8 cellular contexts compared by ENCODE assay signal in the genomic region with DNA sequence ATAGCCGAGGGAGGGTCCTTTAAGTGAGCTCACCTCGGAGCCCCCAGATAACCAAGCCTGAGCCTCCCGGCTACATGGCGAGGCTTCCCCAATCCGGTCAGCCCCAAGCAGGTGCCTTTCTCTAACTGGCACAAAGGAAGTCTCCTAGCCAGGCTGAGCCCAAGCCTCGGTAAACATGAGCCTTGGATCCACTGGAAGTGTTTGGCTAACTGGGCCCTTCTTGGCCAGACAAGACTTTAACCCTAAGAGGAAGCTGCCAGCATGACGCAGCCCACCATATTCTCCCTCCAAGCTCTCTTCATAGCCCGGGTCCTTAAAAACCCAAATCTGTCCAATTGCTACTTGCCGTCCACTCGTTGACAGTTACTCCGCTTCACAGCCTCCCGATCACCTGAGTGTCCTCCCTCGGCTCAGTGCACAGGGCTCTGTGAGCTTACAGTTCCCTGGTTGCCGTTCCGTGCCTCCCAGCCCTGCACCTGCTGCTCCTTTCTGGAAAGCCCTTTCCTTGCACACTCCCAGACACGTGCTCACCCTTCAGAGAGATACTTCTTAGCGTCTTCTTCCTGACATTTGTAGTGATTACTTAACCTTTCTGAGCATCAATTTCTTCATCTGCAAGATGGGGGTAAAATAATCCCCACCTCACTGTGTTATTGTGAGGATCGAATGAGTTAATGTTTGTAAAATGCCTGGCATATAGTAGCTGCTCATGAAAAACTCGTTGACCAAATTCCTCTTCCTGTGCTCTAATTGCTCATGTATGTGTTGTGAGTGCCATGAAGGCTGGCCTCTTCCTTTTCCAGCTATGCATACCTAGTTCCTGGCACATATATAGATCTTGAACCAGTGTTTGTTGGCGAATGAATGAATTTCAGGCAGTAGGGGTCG. TPM values are rescaled to one million over a fixed set of nuclear protein-coding genes. Genes with fewer than 3 reads are reported as not detected.
DNase-seq lines count a peak whose midpoint lies in the region; ATAC-seq and TF ChIP-seq lines count a peak whose summit lies in the region.

No MANE protein-coding gene starts in this region.

- no peaks in the 10 kb centered on the region for H3K9me2 ChIP-seq in OCI-LY7 (ENCODE audit: insufficient read depth, low read length)

- peak overlapping the region; percentile 91 for H2AFZ ChIP-seq in OCI-LY7 (ENCODE audit: low read length)

- H3K79me2 ChIP-seq in OCI-LY7 (ENCODE audit: insufficient read depth, low read depth, low read length): no peaks in the 10 kb centered on the region

- no peaks in the 10 kb centered on the region for H4K20me1 ChIP-seq in OCI-LY7 (ENCODE audit: insufficient read depth, low read length)

- H3K27me3 ChIP-seq in esophagus muscularis mucosa: no peaks in the 10 kb centered on the region
- H3K27me3 ChIP-seq in prostate gland (replicated peaks; ENCODE audit: insufficient read depth): no peaks in the 10 kb centered on the region

- H3K27ac ChIP-seq in OCI-LY7 (ENCODE audit: low read depth, low read length, poor library complexity, severe bottlenecking) (peak overlapping the region; percentile 68), esophagus muscularis mucosa (replicated peaks in 1 of 4) (peak overlapping the region; percentile 84 to 97 (median 92)), prostate gland (peak overlapping the region; percentile 96 to 98)

- ATAC-seq in HG02798 (IDR thresholded peaks at IDR 0.05; ENCODE audit: poor library complexity, unreplicated experiment) (no peak), HG03175 (IDR thresholded peaks at IDR 0.05; ENCODE audit: unreplicated experiment) (no peak), HG02588 (IDR thresholded peaks at IDR 0.05; ENCODE audit: unreplicated experiment) (no peak)

- intact Hi-C loops in OCI-LY7 (cut with micrococcal nuclease; ENCODE audit: unreplicated experiment): loop anchor here (1.0 to 2.0 kb wide), 3 partner anchors 51 to 125 kb away; no protein-coding TSS in a partner anchor
- intact Hi-C loops in esophagus muscularis mucosa (cut with DNase I): no loop called here
- intact Hi-C loops in prostate gland (cut with DNase I): loop anchor here (2.0 kb wide), 1 partner anchor 67 kb away; no protein-coding TSS in a partner anchor

- DNase-seq in EH (ENCODE audit: low read depth) (peak; percentile 13), OCI-LY7 (ENCODE audit: low spot score) (no peak), esophagus muscularis mucosa (ENCODE audit: extremely low spot score) (no peak), prostate gland (ENCODE audit: low spot score) (no peak), midbrain (lab: John Stamatoyannopoulos, UW) (no peak)

- CTCF ChIA-PET in OCI-LY7 (lab: Charles Lee; ENCODE audit: unreplicated experiment): interaction anchor here (0.9 kb wide), 2 partner anchors 15 to 91 kb away, joined by 3 read pairs; no protein-coding TSS in a partner anchor

- peak overlapping the region; percentile 83 for H3K4me2 ChIP-seq in OCI-LY7 (ENCODE audit: low read length)

- BruUV-seq in OCI-LY7 (replicated peaks; lab: Mats Ljungman, UMichigan): no TSS peak

- H3K4me1 ChIP-seq in OCI-LY7 (ENCODE audit: insufficient read depth, low read length, poor library complexity, severe bottlenecking) (peaks cover 46% of the 10 kb centered on the region), esophagus muscularis mucosa (peaks cover 58 to 77% (median 69%) of the 10 kb centered on the region in 4 donors), prostate gland (replicated peaks) (peaks cover 20% of the 10 kb centered on the region)

- no peak for TF ChIP-seq CTCF in OCI-LY7 (conservative IDR thresholded peaks at IDR 0.05; ENCODE audit: low read length)
- no peak for TF ChIP-seq CTCF in esophagus muscularis mucosa (IDR thresholded peaks at IDR 0.05)
- TF ChIP-seq CTCF in prostate gland (IDR thresholded peaks at IDR 0.05): no peak

- WGBS in esophagus muscularis mucosa: 64% methylated on average over 17 of the region's 21 CpGs
- WGBS in prostate gland: 61% methylated on average over 21 of the region's 21 CpGs

- H3K9me3 ChIP-seq in OCI-LY7 (ENCODE audit: low read length) (no peaks in the 10 kb centered on the region), esophagus muscularis mucosa (no peaks in the 10 kb centered on the region), prostate gland (no peaks in the 10 kb centered on the region)

- peak overlapping the region; percentile 63 for H3K4me3 ChIP-seq in OCI-LY7 (ENCODE audit: low read depth, low read length, poor library complexity, severe bottlenecking)
- peak overlapping the region; percentile 46 to 73 (median 58) for H3K4me3 ChIP-seq in esophagus muscularis mucosa
- H3K4me3 ChIP-seq in prostate gland: peak overlapping the region; percentile 35 to 45

- H3K36me3 ChIP-seq in OCI-LY7 (ENCODE audit: insufficient read depth, low read length) (no peaks in the 10 kb centered on the region), esophagus muscularis mucosa (no peaks in the 10 kb centered on the region), prostate gland (no peaks in the 10 kb centered on the region)

- TF ChIP-seq POLR2A in esophagus muscularis mucosa (IDR thresholded peaks at IDR 0.05; ENCODE audit: low read depth): no peak
- no peak for TF ChIP-seq POLR2A in prostate gland (IDR thresholded peaks at IDR 0.05)

- no peak for TF ChIP-seq EP300 in esophagus muscularis mucosa (IDR thresholded peaks at IDR 0.05)

- POLR2A ChIA-PET in OCI-LY7 (lab: Charles Lee): no interaction called here

RNA-seq across cellular contexts. Expression of a gene that starts 25.6 kb away (rescaled TPM):
- total RNA-seq in OCI-LY7 (2014; rRNA removed; shearing (Covaris generic)): 32.0 and 33.4 TPM in 2 replicates
- total RNA-seq in OCI-LY7 (2022): 94.2 and 106 TPM in 2 replicates
- 10 to 100 TPM; 34.9 to 56.5 (median 47.2) TPM for total RNA-seq in esophagus muscularis mucosa
- 100 to 1,000 TPM in 1 of 2 donors, 10 to 100 TPM in 1; 74.3 to 148 TPM for total RNA-seq in prostate gland

RNA-seq across cellular contexts. Expression of a gene that starts 51.0 kb away (rescaled TPM):
- total RNA-seq in OCI-LY7 (2014; rRNA removed; shearing (Covaris generic)): 16.2 and 22.6 TPM in 2 replicates
- total RNA-seq in OCI-LY7 (2022): 40.6 and 48.3 TPM in 2 replicates
- total RNA-seq in esophagus muscularis mucosa: 10 to 100 TPM in 1 of 4 donors, 1 to 10 TPM in 3; 4.6 to 12.5 (median 5.4) TPM
- 10 to 100 TPM; 24.7 to 33.7 TPM for total RNA-seq in prostate gland
